ENCODE assay signal across 17 cellular contexts in the genomic region with DNA sequence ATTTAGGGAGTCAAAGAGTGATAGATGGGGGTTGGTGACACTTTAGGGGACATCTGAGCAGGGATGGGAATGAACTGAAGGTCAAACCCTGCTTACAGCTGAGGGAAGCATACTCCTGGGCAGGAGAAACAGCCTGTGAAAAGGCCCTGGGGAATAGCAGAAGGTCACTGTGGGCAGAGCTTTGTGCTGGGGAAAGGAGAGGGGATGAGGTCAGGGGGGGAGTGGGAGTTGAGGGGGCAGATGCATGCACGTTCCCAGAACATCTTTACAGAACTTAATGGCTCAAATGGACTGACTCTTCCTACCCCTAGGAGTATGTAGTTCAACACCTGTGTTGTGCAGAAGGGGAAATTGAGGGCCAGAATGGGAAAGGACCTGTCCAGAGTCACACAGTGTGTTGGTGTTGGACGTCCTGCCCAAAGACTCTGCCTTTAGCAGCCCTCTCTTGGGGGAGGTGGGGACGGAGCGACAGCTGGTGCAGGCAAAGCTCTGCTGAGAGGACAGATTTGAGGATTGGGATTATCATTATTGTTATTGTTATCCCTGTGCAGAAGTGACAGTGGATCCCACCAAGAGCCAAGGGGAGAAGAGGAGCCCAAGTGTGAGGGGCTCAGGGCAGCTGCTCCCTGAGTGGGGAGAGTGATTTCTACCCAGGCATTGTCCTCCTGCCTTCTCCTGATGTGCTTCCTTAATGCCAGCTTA.
DNase-seq lines count a peak whose midpoint lies in the region; ATAC-seq lines count a peak whose summit lies in the region.
"Had no signal": no experiment of that assay in that cellular context is flagged by ENCODE, and none has a peak within 500 bp of the region (broad histone marks: within the 10 kb centered on the region; RNA-seq: fewer than 3 reads in every experiment).

No MANE protein-coding gene starts in this region.

- H3K4me1 ChIP-seq in Karpas-422 (ENCODE audit: low read length) = no peaks in the 10 kb centered on the region
- H3K4me1 ChIP-seq: BE2C, HAP-1 had no signal

- no peaks in the 10 kb centered on the region for H3K36me3 ChIP-seq in Karpas-422 (ENCODE audit: insufficient read depth, low read length)
- H3K36me3 ChIP-seq: BE2C, HAP-1 had no signal

- no peaks in the 10 kb centered on the region for H3K9me3 ChIP-seq in Karpas-422 (ENCODE audit: low read length)
- H3K9me3 ChIP-seq: BE2C had no signal

- H3K27me3 ChIP-seq in Karpas-422 (ENCODE audit: low read length) = no peaks in the 10 kb centered on the region
- H3K27me3 ChIP-seq: BE2C had no signal

- no peak for ATAC-seq in left cardiac atrium
- ATAC-seq in GM19351 (IDR thresholded peaks at IDR 0.05; ENCODE audit: unreplicated experiment) = no peak
- ATAC-seq: GM12878 had no signal

- no peaks in the 10 kb centered on the region for H3K9me2 ChIP-seq in Karpas-422 (replicated peaks; ENCODE audit: insufficient read depth, low read length)

- no peaks in the 10 kb centered on the region for H3K79me2 ChIP-seq in Karpas-422 (ENCODE audit: low read length)

- no peak overlapping the region for H3K27ac ChIP-seq in Karpas-422 (ENCODE audit: low read length)
- H3K27ac ChIP-seq: GM23248 had no signal

- DNase-seq in Karpas-422 = peak; percentile 26
- peak; percentile 86 for DNase-seq in NCI-H82 treated with DMSO at 0.1 percent for 48 hours (lab: John Stamatoyannopoulos, UW; ENCODE audit: unreplicated experiment)
- DNase-seq in islet precursor cell = peak; percentile 11
- DNase-seq in NCI-H510A (lab: John Stamatoyannopoulos, UW) = no peak
- no peak for DNase-seq in left cardiac atrium
- DNase-seq: ACHN; BE2C; C1 segment of cervical spinal cord; CD4-positive, alpha-beta T cell; DMS 273 treated with DMSO at 0.1 percent for 48 hours; DMS53; DND-41; EL; GM23248 had no signal

- H3K4me3 ChIP-seq in Karpas-422 (ENCODE audit: low read length) = no peak overlapping the region
- H3K4me3 ChIP-seq: GM12878, GM23248, HAP-1 had no signal

- intact Hi-C loops in left cardiac atrium (cut with DNase I) = no loop called here

- no peak overlapping the region for H3K9ac ChIP-seq in Karpas-422 (ENCODE audit: low read length)
- H3K9ac ChIP-seq: GM23248 had no signal

- H3K4me2 ChIP-seq in Karpas-422 (ENCODE audit: low read depth, low read length, poor library complexity, severe bottlenecking) = no peak overlapping the region

- no peak overlapping the region for H2AFZ ChIP-seq in Karpas-422 (ENCODE audit: low read length)
- H2AFZ ChIP-seq: GM23248 had no signal

- H4K20me1 ChIP-seq in Karpas-422 (ENCODE audit: insufficient read depth, low read depth, low read length) = no peaks in the 10 kb centered on the region

Comparison
In these comparisons a context has a peak if more than half of its experiments do, and no peak if none do; other contexts are left out.
1. DNase-seq: peak in Karpas-422 (single experiment), NCI-H82 treated with DMSO at 0.1 percent for 48 hours (single experiment) and islet precursor cell (single experiment); none in NCI-H510A (single experiment) and left cardiac atrium (single experiment).